Comparison of ENCODE assay signal across 8 cellular contexts in the genomic region with DNA sequence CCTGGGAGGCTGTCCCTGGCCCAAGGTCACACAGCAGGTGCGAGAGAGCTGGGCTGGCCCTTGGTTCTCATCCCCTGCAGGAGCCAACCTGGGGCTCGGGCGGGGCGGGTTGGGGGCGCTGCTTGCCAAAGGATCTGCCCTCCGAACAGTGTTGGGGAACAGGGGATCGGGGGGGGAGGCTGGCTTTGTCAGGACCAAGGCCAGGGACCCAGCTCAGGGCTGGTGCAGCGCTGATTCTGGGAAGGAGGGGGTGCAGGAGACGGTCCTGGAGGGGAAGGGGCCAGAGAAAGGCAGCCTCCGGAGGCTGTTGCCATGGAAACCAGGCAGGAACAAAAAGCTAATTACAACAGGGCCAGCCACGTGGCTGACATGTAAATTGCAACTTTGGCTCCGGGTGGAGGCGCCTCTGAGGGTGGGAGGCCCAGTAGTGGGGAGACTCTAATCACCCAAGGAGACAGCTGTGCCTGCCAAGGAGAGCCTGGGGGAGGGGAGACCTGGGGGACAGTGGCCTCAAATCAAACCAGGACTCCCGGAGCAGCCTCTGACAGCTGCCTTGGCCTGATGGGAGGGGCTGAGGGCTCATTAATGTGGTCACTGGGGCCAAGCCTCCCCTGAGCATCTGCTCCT. TPM values are rescaled to one million over a fixed set of nuclear protein-coding genes. Genes with fewer than 3 reads are reported as not detected.
DNase-seq lines count a peak whose midpoint lies in the region; ATAC-seq and TF ChIP-seq lines count a peak whose summit lies in the region.

No MANE protein-coding gene starts in this region.

- peaks cover 38% of the 10 kb centered on the region for H3K27me3 ChIP-seq in cardiac muscle cell
- H3K27me3 ChIP-seq in right atrium auricular region = peaks cover 0 to 14% of the 10 kb centered on the region in 2 donors
- H3K27me3 ChIP-seq in iPS-20b (ENCODE audit: insufficient read depth, low read length) = peaks cover 40% of the 10 kb centered on the region
- peaks cover 49% of the 10 kb centered on the region for H3K27me3 ChIP-seq in upper lobe of right lung

- H3K27ac ChIP-seq in cardiac muscle cell (no peak overlapping the region), right atrium auricular region (no peak overlapping the region), iPS-20b (ENCODE audit: low read length) (no peak overlapping the region), upper lobe of right lung (no peak overlapping the region)

- H3K36me3 ChIP-seq in cardiac muscle cell (no peaks in the 10 kb centered on the region), right atrium auricular region (no peaks in the 10 kb centered on the region), iPS-20b (ENCODE audit: insufficient read depth, low read depth, low read length) (peaks cover 9% of the 10 kb centered on the region; the same call in 1 of the 2 replicates), upper lobe of right lung (no peaks in the 10 kb centered on the region)

- TF ChIP-seq CTCF in cardiac muscle cell (IDR thresholded peaks at IDR 0.05; ENCODE audit: low read depth, low read length) = no peak
- no peak for TF ChIP-seq CTCF in right atrium auricular region (IDR thresholded peaks at IDR 0.05)
- TF ChIP-seq CTCF in upper lobe of right lung (IDR thresholded peaks at IDR 0.05) = no peak

- H3K4me1 ChIP-seq in cardiac muscle cell (ENCODE audit: low read depth) = no peaks in the 10 kb centered on the region
- H3K4me1 ChIP-seq in right atrium auricular region = peaks cover 0 to 62% of the 10 kb centered on the region in 2 donors
- H3K4me1 ChIP-seq in iPS-20b (ENCODE audit: insufficient read depth, low read length) = peaks cover 10% of the 10 kb centered on the region
- peaks cover 38% of the 10 kb centered on the region for H3K4me1 ChIP-seq in upper lobe of right lung

- no peak overlapping the region; the same call in 1 of the 2 replicates for H3K9ac ChIP-seq in iPS-20b (ENCODE audit: low read depth, low read length)

- no peak overlapping the region for H3K4me3 ChIP-seq in cardiac muscle cell
- no peak overlapping the region for H3K4me3 ChIP-seq in right atrium auricular region
- H3K4me3 ChIP-seq in iPS-20b (ENCODE audit: low read length) = peak overlapping the region; percentile 68
- H3K4me3 ChIP-seq in upper lobe of right lung = no peak overlapping the region

- no peak for ATAC-seq in upper lobe of right lung

- H3K9me3 ChIP-seq in cardiac muscle cell (ENCODE audit: low read depth) (no peaks in the 10 kb centered on the region), right atrium auricular region (no peaks in the 10 kb centered on the region), iPS-20b (ENCODE audit: insufficient read depth, low read depth, low read length) (no peaks in the 10 kb centered on the region), upper lobe of right lung (no peaks in the 10 kb centered on the region)

- intact Hi-C loops in upper lobe of right lung (cut with DNase I) = no loop called here

- DNase-seq in cardiac muscle cell (ENCODE audit: low read depth in 1 of 2, low spot score in 1 of 2) (peak; percentile 54 to 68), right atrium auricular region (ENCODE audit: low spot score) (no peak), NCI-H2196 (lab: John Stamatoyannopoulos, UW; ENCODE audit: unreplicated experiment) (peak; percentile 18), upper lobe of right lung (no peak), DMS153 treated with DMSO at 0.1 percent for 48 hours (lab: John Stamatoyannopoulos, UW; ENCODE audit: unreplicated experiment) (no peak), NCI-H128 (lab: John Stamatoyannopoulos, UW; ENCODE audit: unreplicated experiment) (no peak)
- peak; percentile 26 for DNase-seq in activated naive CD4-positive, alpha-beta T cell treated with anti-CD3 and anti-CD28 coated beads, Interleukin-2, amount 50 U/mL, for 16 hours

RNA-seq across cellular contexts. Expression of a gene that starts 1.3 kb away (rescaled TPM):
- total RNA-seq in cardiac muscle cell (4.6 and 16.1 TPM in 2 replicates), right atrium auricular region (1 to 10 TPM; 2.2 to 6.4 TPM), upper lobe of right lung (1.5 TPM)
- polyA plus RNA-seq in cardiac muscle cell = 5.5 and 7.5 TPM in 2 replicates

RNA-seq across cellular contexts. Expression of a gene that starts 5.7 kb away (rescaled TPM):
- total RNA-seq in cardiac muscle cell = 7.2 and 7.7 TPM in 2 replicates
- 3.9 and 9.6 TPM in 2 replicates for polyA plus RNA-seq in cardiac muscle cell
- 1 to 10 TPM in 1 of 2 donors, under 1 TPM in 1; 0.63 to 1.8 TPM for total RNA-seq in right atrium auricular region
- total RNA-seq in upper lobe of right lung = 3.6 TPM

RNA-seq across cellular contexts. Expression of a gene that starts 24.1 kb away (rescaled TPM):
- total RNA-seq in cardiac muscle cell (92.0 and 165 TPM in 2 replicates), right atrium auricular region (10 to 100 TPM; 50.1 to 69.8 TPM), upper lobe of right lung (70.0 TPM)
- 56.3 and 67.8 TPM in 2 replicates for polyA plus RNA-seq in cardiac muscle cell

RNA-seq across cellular contexts. Expression of a gene that starts 51.0 kb away (rescaled TPM):
- total RNA-seq in cardiac muscle cell (206 and 300 TPM in 2 replicates), right atrium auricular region (100 to 1,000 TPM in 1 of 2 donors, 10 to 100 TPM in 1; 91.8 to 108 TPM), upper lobe of right lung (162 TPM)
- 229 and 239 TPM in 2 replicates for polyA plus RNA-seq in cardiac muscle cell

Comparison
In these comparisons a context has a peak if more than half of its experiments do, and no peak if none do; other contexts are left out.
1. DNase-seq: peak in cardiac muscle cell (2 of 2), NCI-H2196 (single experiment) and activated naive CD4-positive, alpha-beta T cell treated with anti-CD3 and anti-CD28 coated beads, Interleukin-2, amount 50 U/mL, for 16 hours (single experiment); none in right atrium auricular region (single experiment), upper lobe of right lung (single experiment), DMS153 treated with DMSO at 0.1 percent for 48 hours (single experiment) and NCI-H128 (single experiment).